Comparison of ENCODE assay signal across 19 cellular contexts in the genomic region with DNA sequence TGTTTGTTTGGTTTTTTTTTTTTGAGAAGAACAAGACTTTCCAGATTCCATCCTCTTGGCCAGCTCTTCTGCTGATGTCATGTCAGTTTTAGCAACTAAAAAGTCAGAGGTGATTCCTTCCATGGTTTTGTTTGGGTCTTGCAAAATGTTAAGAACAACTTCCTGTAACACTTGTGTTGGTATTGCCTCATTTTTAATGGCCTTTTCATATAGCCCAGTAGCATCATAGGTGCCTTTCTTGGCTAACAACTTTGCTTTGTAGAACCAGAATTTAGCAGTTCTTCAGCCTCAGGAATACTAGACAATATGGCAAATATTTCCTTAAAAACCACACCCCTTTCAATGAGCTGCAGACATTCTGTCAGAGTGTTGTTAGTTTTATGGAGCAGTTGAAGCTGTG.
A peak's percentile ranks its signal among the peaks of the same experiment; 100 is the strongest.
DNase-seq lines count a peak whose midpoint lies in the region; ATAC-seq and TF ChIP-seq lines count a peak whose summit lies in the region.
"Had no signal": no experiment of that assay in that cellular context is flagged by ENCODE, and none has a peak within 500 bp of the region (broad histone marks: within the 10 kb centered on the region; RNA-seq: fewer than 3 reads in every experiment).

No MANE protein-coding gene starts in this region.

- H3K4me1 ChIP-seq in neural progenitor cell, result peaks cover 18% of the 10 kb centered on the region

- no peaks in the 10 kb centered on the region for H3K36me3 Mint-ChIP-seq in Calu3 (ENCODE audit: insufficient read depth, unreplicated experiment)
- no peaks in the 10 kb centered on the region for H3K36me3 Mint-ChIP-seq in neural progenitor cell
- H3K36me3 Mint-ChIP-seq: activated naive CD4-positive, alpha-beta T cell treated with anti-CD3 and anti-CD28 coated beads, Interleukin-2, amount 50 U/mL, for 24 hours had no signal

- H3K9me3 Mint-ChIP-seq in Calu3 (ENCODE audit: low read depth, unreplicated experiment) (peaks cover 4% of the 10 kb centered on the region), neural progenitor cell (peaks cover 5% of the 10 kb centered on the region)

- H3K4me3 ChIP-seq in neural progenitor cell, result no peak overlapping the region
- H3K4me3 ChIP-seq: right lobe of liver, SK-N-MC had no signal

- peaks cover 11% of the 10 kb centered on the region for H3F3A ChIP-seq in neural progenitor cell (ENCODE audit: low read depth)

- no peaks in the 10 kb centered on the region for H3K79me2 ChIP-seq in neural progenitor cell (ENCODE audit: low read depth)

- no peaks in the 10 kb centered on the region for H3K9me3 ChIP-seq in neural progenitor cell (ENCODE audit: low read depth)
- H3K9me3 ChIP-seq: right lobe of liver had no signal

- no peaks in the 10 kb centered on the region for H3K36me3 ChIP-seq in neural progenitor cell
- H3K36me3 ChIP-seq: right lobe of liver had no signal

- H4K20me1 ChIP-seq in neural progenitor cell (ENCODE audit: low read depth), result no peaks in the 10 kb centered on the region

- no peak overlapping the region for H2AFZ ChIP-seq in neural progenitor cell (replicated peaks)

- no peak for ATAC-seq in GM19328 (IDR thresholded peaks at IDR 0.05; ENCODE audit: unreplicated experiment)
- ATAC-seq: left cardiac atrium; stimulated activated naive CD8-positive, alpha-beta T cell treated with anti-CD3 and anti-CD28 coated beads, Interleukin-15, Interleukin-2, amounts not matched to agents 100 U/mL and 50 U/mL, for 24 hours had no signal

- H3K27ac ChIP-seq in caudate nucleus (ENCODE audit: low read depth, low read length) (peak overlapping the region; percentile 75), neural progenitor cell (no peak overlapping the region)
- H3K27ac ChIP-seq: right lobe of liver, SK-N-MC had no signal

- H3K27me3 ChIP-seq in neural progenitor cell, result peaks cover 13% of the 10 kb centered on the region
- H3K27me3 ChIP-seq: right lobe of liver had no signal

- H3K27ac Mint-ChIP-seq in Calu3 (ENCODE audit: unreplicated experiment) (peak overlapping the region; percentile 48), neural progenitor cell (no peak overlapping the region)
- H3K27ac Mint-ChIP-seq: activated naive CD4-positive, alpha-beta T cell treated with anti-CD3 and anti-CD28 coated beads, Interleukin-2, amount 50 U/mL, for 24 hours had no signal

- peak overlapping the region; percentile 43 for H3K4me2 ChIP-seq in neural progenitor cell

- H3K27me3 Mint-ChIP-seq in Calu3 (ENCODE audit: unreplicated experiment), result no peaks in the 10 kb centered on the region
- H3K27me3 Mint-ChIP-seq in neural progenitor cell (ENCODE audit: insufficient read depth, low read depth), result no peaks in the 10 kb centered on the region

- intact Hi-C loops in Calu3 (cut with micrococcal nuclease; ENCODE audit: unreplicated experiment), result no loop called here

- CTCF ChIA-PET in Calu3 (lab: Charles Lee), result interaction anchor here (0.5 to 0.7 kb wide), 3 partner anchors 133 to 773 kb away, joined by 3 read pairs; no protein-coding TSS in a partner anchor

- BruUV-seq in Calu3 (replicated peaks; lab: Mats Ljungman, UMichigan), result no TSS peak

- H3K9ac ChIP-seq in neural progenitor cell, result no peak overlapping the region

- H3K4me1 Mint-ChIP-seq in Calu3 (ENCODE audit: low read depth, unreplicated experiment), result peaks cover 37% of the 10 kb centered on the region
- H3K4me1 Mint-ChIP-seq in neural progenitor cell, result no peaks in the 10 kb centered on the region
- H3K4me1 Mint-ChIP-seq: activated naive CD4-positive, alpha-beta T cell treated with anti-CD3 and anti-CD28 coated beads, Interleukin-2, amount 50 U/mL, for 24 hours had no signal

- DNase-seq in Calu3 (no peak), NOMO-1 treated with dmso at 0.1 percent for 144 hours (lab: John Stamatoyannopoulos, UW; ENCODE audit: unreplicated experiment) (peak; percentile 73), caudate nucleus (lab: John Stamatoyannopoulos, UW) (no peak), neural progenitor cell (ENCODE audit: low spot score) (no peak), HK-2 (ENCODE audit: unreplicated experiment) (no peak), DMS153 treated with DMSO at 0.1 percent for 48 hours (lab: John Stamatoyannopoulos, UW; ENCODE audit: unreplicated experiment) (no peak)
- DNase-seq in stimulated activated CD4-positive, alpha-beta T cell treated with anti-CD3 and anti-CD28 coated beads, Interleukin-15, amount 100 ng/mL, for 24 hours, result no peak
- DNase-seq: activated CD4-positive, alpha-beta T cell treated with anti-CD3 and anti-CD28 coated beads, Interleukin-2, amount 50 U/mL, for 48 hours; activated T-cell treated with anti-CD3 and anti-CD28 coated beads, Interleukin-2, amount 50 U/mL, for 1 hour; cortex of kidney; IMR-90; left cardiac atrium; NCI-H1048; NCI-H524; right lobe of liver; stimulated activated naive CD8-positive, alpha-beta T cell treated with anti-CD3 and anti-CD28 coated beads, Interleukin-15, Interleukin-2, amounts not matched to agents 100 U/mL and 50 U/mL, for 24 hours had no signal

- H3K4me3 Mint-ChIP-seq in Calu3 (ENCODE audit: low read depth, unreplicated experiment) (peak overlapping the region; percentile 15), neural progenitor cell (no peak overlapping the region)
- H3K4me3 Mint-ChIP-seq: activated naive CD4-positive, alpha-beta T cell treated with anti-CD3 and anti-CD28 coated beads, Interleukin-2, amount 50 U/mL, for 24 hours had no signal

- TF ChIP-seq CTCF in Calu3 (IDR thresholded peaks at IDR 0.05; ENCODE audit: unreplicated experiment), result no peak
- no peak for TF ChIP-seq CTCF in neural progenitor cell (IDR thresholded peaks at IDR 0.05)
